ENCODE assay signal across 28 cellular contexts in the genomic region with DNA sequence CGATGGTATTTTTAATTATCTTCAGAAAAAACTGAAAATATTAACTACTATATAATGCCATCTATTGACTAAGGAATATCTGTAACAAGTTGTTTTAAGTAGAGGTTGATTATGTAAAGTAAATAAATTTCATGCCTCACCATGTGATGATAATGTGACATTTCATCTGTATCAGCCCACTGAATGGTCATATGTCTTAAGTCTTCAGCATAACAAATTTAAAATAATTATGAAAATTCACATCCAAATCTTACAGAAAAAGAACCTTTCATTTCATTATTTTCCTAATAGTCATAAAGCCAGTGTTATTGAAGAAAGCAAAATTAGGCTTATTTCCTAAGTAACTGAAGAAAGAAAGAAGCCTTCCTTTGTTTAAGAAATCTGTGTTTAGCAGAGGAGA.
A peak's percentile ranks its signal among the peaks of the same experiment; 100 is the strongest.
DNase-seq lines count a peak whose midpoint lies in the region; ATAC-seq, FAIRE-seq and TF ChIP-seq lines count a peak whose summit lies in the region.
"Had no signal": no experiment of that assay in that cellular context is flagged by ENCODE, and none has a peak within 500 bp of the region (broad histone marks: within the 10 kb centered on the region; RNA-seq: fewer than 3 reads in every experiment).

No MANE protein-coding gene starts in this region.

- TF ChIP-seq CTCF in D721Med (IDR thresholded peaks at IDR 0.05; ENCODE audit: insufficient read depth, missing control alignments): no peak
- no peak for TF ChIP-seq CTCF in uterus (IDR thresholded peaks at IDR 0.05)

- no peak for ATAC-seq in GM21786 (IDR thresholded peaks at IDR 0.05; ENCODE audit: unreplicated experiment)
- ATAC-seq: A549; CD8-positive, alpha-beta T cell; GM12878 had no signal

- peaks cover 4% of the 10 kb centered on the region for H3K36me3 ChIP-seq in adipocyte (ENCODE audit: control insufficient read depth, insufficient read depth, low read length, severe bottlenecking)
- H3K36me3 ChIP-seq in uterus: no peaks in the 10 kb centered on the region

- peaks cover 3% of the 10 kb centered on the region for H3K36me3 Mint-ChIP-seq in activated CD4-positive, alpha-beta T cell treated with anti-CD3 and anti-CD28 coated beads, Interleukin-2, amount 10 ng/mL, durations not matched to agents 7 days and 5 days (ENCODE audit: low read depth)
- H3K36me3 Mint-ChIP-seq: CD8-positive, alpha-beta T cell had no signal

- H3K4me3 ChIP-seq in adipocyte (ENCODE audit: low read length) (no peak overlapping the region), uterus (no peak overlapping the region)
- H3K4me3 ChIP-seq: A549; BLaER1 treated with 17β-estradiol and CSF1 and Interleukin-3, amounts not matched to agents 10 nM and 100 nM; GM12878 had no signal

- no peak overlapping the region for H3K27ac Mint-ChIP-seq in activated CD4-positive, alpha-beta T cell treated with anti-CD3 and anti-CD28 coated beads, Interleukin-2, amount 10 ng/mL, durations not matched to agents 7 days and 5 days
- H3K27ac Mint-ChIP-seq: B cell; CD4-positive, alpha-beta T cell; CD8-positive, alpha-beta T cell had no signal

- H3K4me1 Mint-ChIP-seq in activated CD4-positive, alpha-beta T cell treated with anti-CD3 and anti-CD28 coated beads, Interleukin-2, amount 10 ng/mL, durations not matched to agents 7 days and 5 days: no peaks in the 10 kb centered on the region

- no peaks in the 10 kb centered on the region for H3K27me3 Mint-ChIP-seq in activated CD4-positive, alpha-beta T cell treated with anti-CD3 and anti-CD28 coated beads, Interleukin-2, amount 10 ng/mL, durations not matched to agents 7 days and 5 days
- H3K27me3 Mint-ChIP-seq: B cell; CD4-positive, alpha-beta T cell had no signal

- no peaks in the 10 kb centered on the region for H3K9me3 ChIP-seq in adipocyte (ENCODE audit: control insufficient read depth, low read length)
- H3K9me3 ChIP-seq in uterus: no peaks in the 10 kb centered on the region
- H3K9me3 ChIP-seq: A549; BLaER1 treated with 17β-estradiol and CSF1 and Interleukin-3, amounts not matched to agents 10 nM and 100 nM; Caco-2 had no signal

- DNase-seq in D721Med (ENCODE audit: insufficient read length, low spot score) (no peak), SK-MEL-5 (ENCODE audit: low read depth, low spot score) (peak; percentile 68), adipocyte (ENCODE audit: low read depth) (peak; percentile 7), epidermal melanocyte (ENCODE audit: insufficient read length, low spot score) (peak; percentile 22), uterus (no peak), T-helper 9 cell (no peak)
- no peak for DNase-seq in activated CD4-positive, alpha-beta T cell treated with anti-CD3 and anti-CD28 coated beads, Interleukin-2, amount 10 ng/mL, durations not matched to agents 7 days and 5 days
- DNase-seq: AML-193; Caco-2; Calu3; CD4-positive, alpha-beta T cell; CD8-positive, alpha-beta T cell; DMS 273 treated with DMSO at 0.1 percent for 48 hours; DMS153; DMS53; DMS79; DND-41; EL; GDM1 had no signal

- FAIRE-seq in D721Med (lab: Jason Lieb, UNC): peak; percentile 38
- FAIRE-seq: A549, GM12878, GM12892, GM18507 had no signal

- in situ Hi-C loops in SK-MEL-5 (cut with HindIII; ENCODE audit: low pct_unique_long_range_greater_than_20kb, low sequenced_read_pairs): no loop called here

- intact Hi-C loops in uterus (cut with DNase I; ENCODE audit: low total_unique reads): no loop called here

- POLR2A ChIA-PET in activated CD4-positive, alpha-beta T cell treated with anti-CD3 and anti-CD28 coated beads, Interleukin-2, amount 10 ng/mL, durations not matched to agents 7 days and 5 days (lab: Charles Lee): no interaction called here

- TF ChIP-seq POLR2A in uterus (IDR thresholded peaks at IDR 0.05): no peak

- H3K9me3 Mint-ChIP-seq in activated CD4-positive, alpha-beta T cell treated with anti-CD3 and anti-CD28 coated beads, Interleukin-2, amount 10 ng/mL, durations not matched to agents 7 days and 5 days: no peaks in the 10 kb centered on the region
- H3K9me3 Mint-ChIP-seq: CD4-positive, alpha-beta T cell; CD8-positive, alpha-beta T cell had no signal

- H3K9ac ChIP-seq in adipocyte (ENCODE audit: low read length): no peak overlapping the region
- H3K9ac ChIP-seq: BLaER1 treated with 17β-estradiol and CSF1 and Interleukin-3, amounts not matched to agents 10 nM and 100 nM had no signal

- H3K4me3 Mint-ChIP-seq in activated CD4-positive, alpha-beta T cell treated with anti-CD3 and anti-CD28 coated beads, Interleukin-2, amount 10 ng/mL, durations not matched to agents 7 days and 5 days: no peak overlapping the region
- H3K4me3 Mint-ChIP-seq: B cell; CD4-positive, alpha-beta T cell; CD8-positive, alpha-beta T cell had no signal

- no peak overlapping the region for H3K27ac ChIP-seq in uterus
- H3K27ac ChIP-seq: 22Rv1; A549; BLaER1 treated with 17β-estradiol and CSF1 and Interleukin-3, amounts not matched to agents 10 nM and 100 nM; C4-2B had no signal

- CTCF ChIA-PET in activated CD4-positive, alpha-beta T cell treated with anti-CD3 and anti-CD28 coated beads, Interleukin-2, amount 10 ng/mL, durations not matched to agents 7 days and 5 days (lab: Charles Lee): no interaction called here

- H3K27me3 ChIP-seq in adipocyte (replicated peaks; ENCODE audit: control insufficient read depth, insufficient read depth, low read length): no peaks in the 10 kb centered on the region
- H3K27me3 ChIP-seq in uterus: no peaks in the 10 kb centered on the region
- H3K27me3 ChIP-seq: BLaER1 treated with 17β-estradiol and CSF1 and Interleukin-3, amounts not matched to agents 10 nM and 100 nM had no signal

- peaks cover 10% of the 10 kb centered on the region for H3K4me1 ChIP-seq in adipocyte (ENCODE audit: control insufficient read depth, insufficient read depth, low read length)
- no peaks in the 10 kb centered on the region for H3K4me1 ChIP-seq in uterus
- H3K4me1 ChIP-seq: A549, Caco-2 had no signal

Comparison
In these comparisons a context has a peak if more than half of its experiments do, and no peak if none do; other contexts are left out.
1. DNase-seq: peak in SK-MEL-5 (single experiment), adipocyte (single experiment) and epidermal melanocyte (single experiment); none in D721Med (single experiment), uterus (0 of 2), activated CD4-positive, alpha-beta T cell treated with anti-CD3 and anti-CD28 coated beads, Interleukin-2, amount 10 ng/mL, durations not matched to agents 7 days and 5 days (single experiment) and T-helper 9 cell (single experiment).